In the genomic region with DNA sequence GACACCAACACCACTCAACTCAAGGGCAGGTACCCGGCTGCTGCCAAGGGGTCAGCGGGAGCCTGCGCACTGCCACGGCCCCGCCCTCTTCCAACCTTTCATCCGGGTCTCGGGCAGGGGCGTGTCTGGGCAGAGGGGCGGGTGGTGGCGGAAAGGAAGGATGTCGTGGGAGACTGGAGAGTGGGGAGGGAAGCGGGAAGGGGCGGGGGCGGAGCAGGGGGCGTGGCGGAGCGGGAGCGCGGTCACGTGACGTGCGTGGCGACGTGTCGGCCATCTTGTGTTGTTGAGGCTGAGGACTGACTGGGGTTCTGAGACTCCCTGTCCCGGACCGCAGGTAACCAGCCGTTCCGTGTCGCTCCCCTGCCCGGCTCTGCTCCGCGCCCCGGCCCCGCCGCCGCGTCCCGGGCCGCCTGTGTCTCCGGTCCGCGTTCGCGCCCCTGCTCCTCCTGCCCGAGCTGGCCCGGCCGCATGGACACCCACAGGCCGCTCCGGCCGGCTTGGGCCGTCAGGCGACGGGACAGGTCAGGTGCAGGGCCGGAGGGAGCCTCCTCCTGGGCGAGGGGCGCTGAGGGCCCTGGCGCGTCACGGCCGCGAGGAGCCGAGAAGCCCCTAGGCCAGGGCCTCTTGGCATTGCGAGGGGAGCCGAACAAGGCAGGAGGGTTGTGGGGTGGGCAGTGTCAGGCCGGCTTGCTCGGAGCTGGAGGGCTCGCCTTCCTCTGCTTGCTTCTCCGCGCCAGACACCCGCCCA, we compare ENCODE assay signal across 8 cellular contexts. TPM values are rescaled to one million over a fixed set of nuclear protein-coding genes. Genes with fewer than 3 reads are reported as not detected.
DNase-seq lines count a peak whose midpoint lies in the region; ATAC-seq, FAIRE-seq and TF ChIP-seq lines count a peak whose summit lies in the region.

A gene with protein sequence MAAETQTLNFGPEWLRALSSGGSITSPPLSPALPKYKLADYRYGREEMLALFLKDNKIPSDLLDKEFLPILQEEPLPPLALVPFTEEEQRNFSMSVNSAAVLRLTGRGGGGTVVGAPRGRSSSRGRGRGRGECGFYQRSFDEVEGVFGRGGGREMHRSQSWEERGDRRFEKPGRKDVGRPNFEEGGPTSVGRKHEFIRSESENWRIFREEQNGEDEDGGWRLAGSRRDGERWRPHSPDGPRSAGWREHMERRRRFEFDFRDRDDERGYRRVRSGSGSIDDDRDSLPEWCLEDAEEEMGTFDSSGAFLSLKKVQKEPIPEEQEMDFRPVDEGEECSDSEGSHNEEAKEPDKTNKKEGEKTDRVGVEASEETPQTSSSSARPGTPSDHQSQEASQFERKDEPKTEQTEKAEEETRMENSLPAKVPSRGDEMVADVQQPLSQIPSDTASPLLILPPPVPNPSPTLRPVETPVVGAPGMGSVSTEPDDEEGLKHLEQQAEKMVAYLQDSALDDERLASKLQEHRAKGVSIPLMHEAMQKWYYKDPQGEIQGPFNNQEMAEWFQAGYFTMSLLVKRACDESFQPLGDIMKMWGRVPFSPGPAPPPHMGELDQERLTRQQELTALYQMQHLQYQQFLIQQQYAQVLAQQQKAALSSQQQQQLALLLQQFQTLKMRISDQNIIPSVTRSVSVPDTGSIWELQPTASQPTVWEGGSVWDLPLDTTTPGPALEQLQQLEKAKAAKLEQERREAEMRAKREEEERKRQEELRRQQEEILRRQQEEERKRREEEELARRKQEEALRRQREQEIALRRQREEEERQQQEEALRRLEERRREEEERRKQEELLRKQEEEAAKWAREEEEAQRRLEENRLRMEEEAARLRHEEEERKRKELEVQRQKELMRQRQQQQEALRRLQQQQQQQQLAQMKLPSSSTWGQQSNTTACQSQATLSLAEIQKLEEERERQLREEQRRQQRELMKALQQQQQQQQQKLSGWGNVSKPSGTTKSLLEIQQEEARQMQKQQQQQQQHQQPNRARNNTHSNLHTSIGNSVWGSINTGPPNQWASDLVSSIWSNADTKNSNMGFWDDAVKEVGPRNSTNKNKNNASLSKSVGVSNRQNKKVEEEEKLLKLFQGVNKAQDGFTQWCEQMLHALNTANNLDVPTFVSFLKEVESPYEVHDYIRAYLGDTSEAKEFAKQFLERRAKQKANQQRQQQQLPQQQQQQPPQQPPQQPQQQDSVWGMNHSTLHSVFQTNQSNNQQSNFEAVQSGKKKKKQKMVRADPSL (N-terminal part only) (plus strand): TSS at position 273 of the 748 bp plus-strand sequence. CDS start 37,867 bp downstream, outside the sequence.

- H3K27ac ChIP-seq in ascending aorta (peak within 1 kb of the TSS; percentile 93 to 96), right cardiac atrium (ENCODE audit: low read length) (peak within 1 kb of the TSS; percentile 90)

- H3K36me3 ChIP-seq in ascending aorta = no peaks in the 10 kb centered on the region

- FAIRE-seq in GM18507 (lab: Jason Lieb, UNC) (peak; percentile 95), urothelium cell line (lab: Jason Lieb, UNC) (peak; percentile 96)

- peak; percentile 91 for DNase-seq in GM18507 (ENCODE audit: extremely low spot score, insufficient read length, low read depth)
- peak; percentile 81 for DNase-seq in NCI-H2029 treated with DMSO at 0.1 percent for 48 hours (lab: John Stamatoyannopoulos, UW)
- DNase-seq in T-helper 22 cell (ENCODE audit: low read depth) = peak; percentile 84
- DNase-seq in ascending aorta (ENCODE audit: low spot score in 2 of 2) = peak; percentile 92 to 98
- DNase-seq in right cardiac atrium = peak; percentile 97 to 99 (median 98)
- DNase-seq in pulmonary artery endothelial cell (ENCODE audit: low read depth, low spot score) = peak; percentile 84
- peak; percentile 99 for DNase-seq in urothelium cell line (ENCODE audit: low spot score)

- WGBS in right cardiac atrium = under 1% methylated on average over 71 of the region's 71 CpGs

- peaks cover 7 to 22% of the 10 kb centered on the region in 2 donors for H3K4me1 ChIP-seq in ascending aorta
- peaks cover 2% of the 10 kb centered on the region for H3K4me1 ChIP-seq in right cardiac atrium (ENCODE audit: control insufficient read depth, insufficient read depth, low read length)

- intact Hi-C loops in ascending aorta (cut with DNase I) = loop anchor here (1.0 to 2.0 kb wide), 5 partner anchors 28 to 554 kb away; partner anchors contain the start of genes ATG16L1, EFHD1, EIF4E2 and TIGD1
- intact Hi-C loops in right cardiac atrium (cut with DNase I) = no loop called here

- H3K4me3 ChIP-seq in ascending aorta (peak within 1 kb of the TSS; percentile 83 to 98), right cardiac atrium (ENCODE audit: low read length) (peak within 1 kb of the TSS; percentile 76)

- H3K9me3 ChIP-seq in ascending aorta (no peaks in the 10 kb centered on the region), right cardiac atrium (ENCODE audit: control insufficient read depth, low read length) (no peaks in the 10 kb centered on the region)

- ATAC-seq in HG02981 (IDR thresholded peaks at IDR 0.05; ENCODE audit: unreplicated experiment) = peak; percentile 85
- ATAC-seq in right cardiac atrium = peak; percentile 99

- TF ChIP-seq CTCF in ascending aorta (IDR thresholded peaks at IDR 0.05) = no peak

- H3K27me3 ChIP-seq in ascending aorta (no peaks in the 10 kb centered on the region), right cardiac atrium (ENCODE audit: control insufficient read depth, insufficient read depth) (no peaks in the 10 kb centered on the region)

RNA-seq across cellular contexts. Expression of the gene that starts here (rescaled TPM):
- 27.5 TPM for total RNA-seq in ascending aorta
- total RNA-seq in right cardiac atrium = 10 to 100 TPM; 60.4 to 68.2 (median 63.8) TPM
- 21.6 TPM for polyA plus RNA-seq in right cardiac atrium
- total RNA-seq in pulmonary artery endothelial cell = 53.0 and 65.4 TPM in 2 replicates

Comparison
In these comparisons a context has a peak if more than half of its experiments do, and no peak if none do; other contexts are left out.
1. Peak in every context shown above with its lines: DNase-seq, ATAC-seq, H3K4me3 ChIP-seq and H3K27ac ChIP-seq.